Comparison of ENCODE assay signal across 6 cellular contexts in the genomic region with DNA sequence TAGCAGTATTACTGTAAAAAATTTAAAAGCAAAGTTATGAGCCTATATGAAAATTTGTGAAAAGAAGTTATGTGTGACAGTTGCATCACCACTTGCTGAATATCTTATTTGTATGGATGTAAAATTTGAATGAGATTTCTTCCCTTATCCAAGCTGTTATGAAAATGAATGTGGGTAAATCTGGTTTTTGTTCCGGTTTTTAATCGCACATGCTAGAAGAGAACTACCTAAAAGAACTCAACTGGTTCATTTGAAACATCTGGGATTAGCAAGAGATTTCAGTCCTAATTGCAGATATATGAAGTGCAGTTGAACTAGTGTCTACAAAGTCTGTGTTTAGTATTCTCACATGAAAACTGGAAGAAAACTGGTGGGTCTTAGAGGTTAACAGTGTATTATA.
"Had no signal": no experiment of that assay in that cellular context is flagged by ENCODE, and none has a peak within 500 bp of the region (broad histone marks: within the 10 kb centered on the region; RNA-seq: fewer than 3 reads in every experiment).

No MANE protein-coding gene starts in this region.

- H3K27ac ChIP-seq: HL-60 had no signal

- H3K4me3 ChIP-seq: GM23338 had no signal

- DNase-seq: H9, HCEC 1CT, KBM-7 had no signal

- ATAC-seq: GM23338, HepG2 had no signal
